ENCODE assay signal across 22 cellular contexts in the genomic region with DNA sequence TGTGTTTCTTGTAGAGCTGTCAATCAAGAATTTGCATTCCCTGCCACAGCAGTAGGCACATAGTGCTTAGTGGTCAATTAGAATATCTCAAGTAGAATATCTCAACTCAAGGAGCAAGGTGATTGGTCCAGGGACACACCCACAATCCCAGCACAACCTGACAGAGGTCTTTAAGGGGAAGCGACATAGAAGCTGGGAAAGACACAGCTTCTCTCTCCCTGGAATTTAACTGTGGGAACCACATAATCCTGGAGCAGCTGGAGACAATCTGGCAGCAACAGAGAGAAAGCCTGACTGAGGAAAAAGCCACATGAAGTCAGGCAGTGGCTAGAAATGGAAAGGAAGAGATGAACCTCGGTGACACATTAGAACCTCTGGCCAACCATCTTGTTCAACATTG.
DNase-seq lines count a peak whose midpoint lies in the region; ATAC-seq, FAIRE-seq and TF ChIP-seq lines count a peak whose summit lies in the region.
"Had no signal": no experiment of that assay in that cellular context is flagged by ENCODE, and none has a peak within 500 bp of the region (broad histone marks: within the 10 kb centered on the region; RNA-seq: fewer than 3 reads in every experiment).

No MANE protein-coding gene starts in this region.

- H3K36me3 ChIP-seq in GM23338 (ENCODE audit: insufficient read depth), result peaks cover 4% of the 10 kb centered on the region; the same call in 1 of the 2 replicates
- no peaks in the 10 kb centered on the region for H3K36me3 ChIP-seq in body of pancreas (replicated peaks in 1 of 2; ENCODE audit: insufficient read depth in 1 of 2, low read depth in 2 of 2)
- no peaks in the 10 kb centered on the region for H3K36me3 ChIP-seq in pancreas

- no peak for TF ChIP-seq POLR2A in body of pancreas (IDR thresholded peaks at IDR 0.05)

- H3K27ac Mint-ChIP-seq in GM23338, result no peak overlapping the region
- H3K27ac Mint-ChIP-seq in activated CD4-positive, alpha-beta T cell treated with anti-CD3 and anti-CD28 coated beads, Interleukin-2, amount 10 ng/mL, durations not matched to agents 7 days and 5 days, result no peak overlapping the region
- H3K27ac Mint-ChIP-seq: CD4-positive, alpha-beta T cell; H9; IgD-negative memory B cell had no signal

- WGBS in body of pancreas, 2 donors, result 28 to 32% methylated on average over 2 of the region's 2 CpGs
- 28 to 40% methylated on average over 2 of the region's 2 CpGs for WGBS in pancreas, 2 donors

- intact Hi-C loops in body of pancreas (cut with DNase I), result no loop called here
- intact Hi-C loops in pancreas (cut with DNase I), result no loop called here

- H3K4me1 ChIP-seq in GM23338 (ENCODE audit: insufficient read depth) (no peaks in the 10 kb centered on the region; the same call in 1 of the 2 replicates), body of pancreas (peaks cover 3% of the 10 kb centered on the region), pancreas (no peaks in the 10 kb centered on the region)
- H3K4me1 ChIP-seq: Caco-2 had no signal

- no peaks in the 10 kb centered on the region for H3K79me2 ChIP-seq in GM23338 (replicated peaks; ENCODE audit: insufficient read depth)

- TF ChIP-seq CTCF in GM23338 (conservative IDR thresholded peaks at IDR 0.05; ENCODE audit: low read depth in 2 of 2) (no peak), body of pancreas (IDR thresholded peaks at IDR 0.05) (peak in 2 of 7 experiments; percentile 2 to 13), pancreas (IDR thresholded peaks at IDR 0.05) (no peak)

- ATAC-seq in GM23338, result no peak
- peak; percentile 88 for ATAC-seq in body of pancreas
- ATAC-seq in pancreas, result peak; percentile 83 to 92 (median 87)
- ATAC-seq: HepG2 had no signal

- CTCF ChIA-PET in activated CD4-positive, alpha-beta T cell treated with anti-CD3 and anti-CD28 coated beads, Interleukin-2, amount 10 ng/mL, durations not matched to agents 7 days and 5 days (lab: Charles Lee), result no interaction called here

- H4K20me1 ChIP-seq in GM23338 (replicated peaks; ENCODE audit: insufficient read depth), result no peaks in the 10 kb centered on the region

- peaks cover 2% of the 10 kb centered on the region for H3K27me3 Mint-ChIP-seq in GM23338 (ENCODE audit: insufficient read depth, low read depth, poor library complexity)
- no peaks in the 10 kb centered on the region for H3K27me3 Mint-ChIP-seq in activated CD4-positive, alpha-beta T cell treated with anti-CD3 and anti-CD28 coated beads, Interleukin-2, amount 10 ng/mL, durations not matched to agents 7 days and 5 days
- H3K27me3 Mint-ChIP-seq: CD4-positive, alpha-beta T cell; IgD-negative memory B cell had no signal

- peaks cover 9% of the 10 kb centered on the region for H3K4me1 Mint-ChIP-seq in GM23338
- H3K4me1 Mint-ChIP-seq in activated CD4-positive, alpha-beta T cell treated with anti-CD3 and anti-CD28 coated beads, Interleukin-2, amount 10 ng/mL, durations not matched to agents 7 days and 5 days, result no peaks in the 10 kb centered on the region
- H3K4me1 Mint-ChIP-seq: IgD-negative memory B cell had no signal

- H3K9me3 Mint-ChIP-seq in GM23338, result peaks cover 2% of the 10 kb centered on the region; the same call in 1 of the 3 replicates
- peaks cover 9% of the 10 kb centered on the region for H3K9me3 Mint-ChIP-seq in activated CD4-positive, alpha-beta T cell treated with anti-CD3 and anti-CD28 coated beads, Interleukin-2, amount 10 ng/mL, durations not matched to agents 7 days and 5 days

- H3K9me3 ChIP-seq in body of pancreas, result no peaks in the 10 kb centered on the region
- no peaks in the 10 kb centered on the region for H3K9me3 ChIP-seq in pancreas
- H3K9me3 ChIP-seq: Caco-2 had no signal

- no peak overlapping the region for H2AFZ ChIP-seq in GM23338

- POLR2A ChIA-PET in activated CD4-positive, alpha-beta T cell treated with anti-CD3 and anti-CD28 coated beads, Interleukin-2, amount 10 ng/mL, durations not matched to agents 7 days and 5 days (lab: Charles Lee), result no interaction called here

- H3K27ac ChIP-seq in GM23338 (ENCODE audit: low read depth), result no peak overlapping the region
- H3K27ac ChIP-seq in body of pancreas, result peak overlapping the region in 3 of 4 donors; percentile 6 to 61 (median 34)
- peak overlapping the region in 1 of 4 donors; percentile 9 for H3K27ac ChIP-seq in pancreas
- H3K27ac ChIP-seq: C4-2B had no signal

- no peaks in the 10 kb centered on the region for H3F3A ChIP-seq in GM23338 (replicated peaks; ENCODE audit: low read depth)

- peak; percentile 6 for DNase-seq in GM23338 (ENCODE audit: low spot score)
- DNase-seq in NCI-H82 treated with DMSO at 0.1 percent for 48 hours (lab: John Stamatoyannopoulos, UW; ENCODE audit: unreplicated experiment), result peak; percentile 39
- DNase-seq in body of pancreas, result peak; percentile 50 to 79 (median 66)
- DNase-seq in pancreas, result peak in 4 of 6 donors; percentile 23 to 56 (median 39)
- no peak for DNase-seq in NCI-H510A (lab: John Stamatoyannopoulos, UW)
- DNase-seq in activated CD4-positive, alpha-beta T cell treated with anti-CD3 and anti-CD28 coated beads, Interleukin-2, amount 10 ng/mL, durations not matched to agents 7 days and 5 days, result no peak
- no peak for DNase-seq in DMS 273 (lab: John Stamatoyannopoulos, UW; ENCODE audit: unreplicated experiment)
- DNase-seq in stimulated activated CD4-positive, alpha-beta T cell treated with anti-CD3 and anti-CD28 coated beads, Interleukin-2, amount 100 ng/mL, for 24 hours, result no peak
- DNase-seq: ACHN; AML-193; Caco-2; CD4-positive, alpha-beta T cell; H9; KBM-7 had no signal

- H3K27me3 ChIP-seq in GM23338 (ENCODE audit: insufficient read depth) (no peaks in the 10 kb centered on the region), body of pancreas (no peaks in the 10 kb centered on the region), pancreas (no peaks in the 10 kb centered on the region)

- peaks cover 3% of the 10 kb centered on the region; the same call in 1 of the 3 replicates for H3K36me3 Mint-ChIP-seq in GM23338 (ENCODE audit: low read depth)
- no peaks in the 10 kb centered on the region for H3K36me3 Mint-ChIP-seq in activated CD4-positive, alpha-beta T cell treated with anti-CD3 and anti-CD28 coated beads, Interleukin-2, amount 10 ng/mL, durations not matched to agents 7 days and 5 days (ENCODE audit: low read depth)
- H3K36me3 Mint-ChIP-seq: IgD-negative memory B cell had no signal

- H3K4me2 ChIP-seq in GM23338, result no peak overlapping the region

- no peak overlapping the region for H3K4me3 Mint-ChIP-seq in GM23338
- H3K4me3 Mint-ChIP-seq in activated CD4-positive, alpha-beta T cell treated with anti-CD3 and anti-CD28 coated beads, Interleukin-2, amount 10 ng/mL, durations not matched to agents 7 days and 5 days, result no peak overlapping the region
- H3K4me3 Mint-ChIP-seq: CD4-positive, alpha-beta T cell; H9; IgD-negative memory B cell had no signal

- no peak for FAIRE-seq in pancreas (lab: Jason Lieb, UNC)
- FAIRE-seq: A204.1, G401.6, GM12892, GM18507, H1, HepG2 had no signal

- H3K4me3 ChIP-seq in GM23338 (no peak overlapping the region), body of pancreas (no peak overlapping the region), pancreas (no peak overlapping the region)

- H3K9me2 ChIP-seq in GM23338 (ENCODE audit: insufficient read depth), result no peaks in the 10 kb centered on the region

TF ChIP-seq in GM23338, 12 proteins besides CTCF, POLR2A, EP300 and RAD21:
- TF ChIP-seq EZH2 (IDR thresholded peaks at IDR 0.05; ENCODE audit: low read depth, unreplicated experiment) (no peak), ZNF331 (CRISPR knock-in tag; IDR thresholded peaks at IDR 0.05; ENCODE audit: low read depth) (no peak), ZNF114 (CRISPR knock-in tag; IDR thresholded peaks at IDR 0.05) (no peak), STAT1 (IDR thresholded peaks at IDR 0.05; ENCODE audit: unreplicated experiment) (no peak)

Comparison
In these comparisons a context has a peak if more than half of its experiments do, and no peak if none do; other contexts are left out.
1. DNase-seq: peak in GM23338 (single experiment), NCI-H82 treated with DMSO at 0.1 percent for 48 hours (single experiment), body of pancreas (4 of 4) and pancreas (4 of 6); none in NCI-H510A (single experiment), activated CD4-positive, alpha-beta T cell treated with anti-CD3 and anti-CD28 coated beads, Interleukin-2, amount 10 ng/mL, durations not matched to agents 7 days and 5 days (single experiment), DMS 273 (single experiment) and stimulated activated CD4-positive, alpha-beta T cell treated with anti-CD3 and anti-CD28 coated beads, Interleukin-2, amount 100 ng/mL, for 24 hours (0 of 2).